Comparison of ENCODE assay signal across 17 cellular contexts in genomic region chr7:101605611-101606010, GRCh38. TPM values are rescaled to one million over a fixed set of nuclear protein-coding genes. Genes with fewer than 3 reads are reported as not detected.
DNase-seq lines count a peak whose midpoint lies in the region; ATAC-seq and TF ChIP-seq lines count a peak whose summit lies in the region.
"Had no signal": no experiment of that assay in that cellular context is flagged by ENCODE, and none has a peak within 500 bp of the region (broad histone marks: within the 10 kb centered on the region; RNA-seq: fewer than 3 reads in every experiment).

No MANE protein-coding gene starts in this region.

- no peaks in the 10 kb centered on the region for H3K36me3 ChIP-seq in HEK293 (ENCODE audit: control insufficient read depth in 2 of 2, insufficient read depth in 1 of 2, low read length in 2 of 2)
- H3K36me3 ChIP-seq in neuronal stem cell (replicated peaks in 1 of 2; ENCODE audit: control insufficient read depth in 2 of 2, insufficient read depth in 2 of 2, low read length in 2 of 2) = no peaks in the 10 kb centered on the region
- no peaks in the 10 kb centered on the region for H3K36me3 ChIP-seq in spleen
- no peaks in the 10 kb centered on the region for H3K36me3 ChIP-seq in mucosa of descending colon (ENCODE audit: low read depth)
- H3K36me3 ChIP-seq: HAP-1 had no signal

- no peak overlapping the region for H3K4me3 ChIP-seq in HEK293 (ENCODE audit: low read depth, low read length)
- no peak overlapping the region for H3K4me3 ChIP-seq in neuronal stem cell (ENCODE audit: low read length in 2 of 2)
- no peak overlapping the region for H3K4me3 ChIP-seq in spleen
- H3K4me3 ChIP-seq in mucosa of descending colon = no peak overlapping the region
- H3K4me3 ChIP-seq: A549, GM23248, HAP-1 had no signal

- POLR2A ChIA-PET in HEK293 (lab: Yijun Ruan, JAX) = no interaction called here

- no peak overlapping the region for H2AFZ ChIP-seq in neuronal stem cell (ENCODE audit: low read length)
- H2AFZ ChIP-seq: GM23248 had no signal

- H3K27me3 ChIP-seq in neuronal stem cell (ENCODE audit: control insufficient read depth in 3 of 3, insufficient read depth in 3 of 3, low read depth in 1 of 3, low read length in 3 of 3) (peaks cover 0 to 18% (median 0%) of the 10 kb centered on the region in 3 experiments), spleen (replicated peaks in 1 of 7) (peaks cover 0 to 14% (median 0%) of the 10 kb centered on the region in 7 donors)

- no CpG with 5 or more reads among the region's 8 CpGs for WGBS in neuronal stem cell (ENCODE audit: extremely low coverage in 2 of 2, insufficient read length in 2 of 2, insufficient replicate concordance in 1 of 2), 2 donors
- 80 to 91% (median 87%) methylated on average over 7 to 8 of the region's 8 CpGs for WGBS in spleen, 5 donors

- CTCF ChIA-PET in HEK293 (lab: Yijun Ruan, JAX) = interaction anchor here (0.9 kb wide), 1 partner anchor 9 kb away, joined by 3 read pairs; no protein-coding TSS in a partner anchor

- no peak overlapping the region for H3K23ac ChIP-seq in neuronal stem cell (ENCODE audit: low read depth, low read length, poor library complexity)

- ATAC-seq in mucosa of descending colon = no peak
- ATAC-seq: A549 had no signal

- H4K8ac ChIP-seq in neuronal stem cell (ENCODE audit: low read depth, low read length) = no peak overlapping the region

- H3K18ac ChIP-seq in neuronal stem cell (ENCODE audit: low read length) = peak overlapping the region; percentile 78

- H3K4me1 ChIP-seq in HEK293 (ENCODE audit: control insufficient read depth, insufficient read depth, low read length) (no peaks in the 10 kb centered on the region), neuronal stem cell (ENCODE audit: control insufficient read depth in 2 of 2, insufficient read depth in 1 of 2, low read depth in 1 of 2, low read length in 2 of 2) (peaks cover 0 to 6% of the 10 kb centered on the region in 2 donors), spleen (peaks cover 0 to 6% (median 5%) of the 10 kb centered on the region in 6 donors), mucosa of descending colon (ENCODE audit: low read depth) (peaks cover 11% of the 10 kb centered on the region)

- H3K14ac ChIP-seq in neuronal stem cell (ENCODE audit: low read length) = no peak overlapping the region

- peak overlapping the region; percentile 44 for H2BK120ac ChIP-seq in neuronal stem cell (ENCODE audit: low read depth, low read length)

- H4K91ac ChIP-seq in neuronal stem cell (ENCODE audit: low read depth, low read length, poor library complexity) = no peak overlapping the region

- H3K27ac ChIP-seq in HEK293 (ENCODE audit: extremely low read depth, low read depth, low read length) = no peak overlapping the region
- H3K27ac ChIP-seq in neuronal stem cell (replicated peaks; ENCODE audit: low read length) = no peak overlapping the region
- H3K27ac ChIP-seq in spleen = no peak overlapping the region
- H3K27ac ChIP-seq: A549, GM23248, HL-60 had no signal

- in situ Hi-C loops in ACHN (cut with HindIII; ENCODE audit: low pct_ligation_motif_present, low pct_unique_long_range_greater_than_20kb, low sequenced_read_pairs) = no loop called here

- peak overlapping the region; percentile 50 for H2AK5ac ChIP-seq in neuronal stem cell (ENCODE audit: low read depth, low read length)

- no peak overlapping the region for H2BK12ac ChIP-seq in neuronal stem cell (ENCODE audit: low read length)

- no peaks in the 10 kb centered on the region for H3K79me1 ChIP-seq in neuronal stem cell (ENCODE audit: low read depth, low read length)

- intact Hi-C loops in spleen (cut with DNase I; ENCODE audit: low total_unique reads) = no loop called here
- intact Hi-C loops in mucosa of descending colon (cut with DNase I, micrococcal nuclease) = loop anchor here in 1 of 2 donors (10.0 kb wide), 1 partner anchor 59 kb away; no protein-coding TSS in a partner anchor

- peak; percentile 24 for DNase-seq in left kidney (ENCODE audit: low read depth, low spot score)
- DNase-seq in neuronal stem cell (ENCODE audit: low spot score) = no peak
- peak; percentile 47 for DNase-seq in spleen
- DNase-seq in NCI-H1105 (lab: John Stamatoyannopoulos, UW) = no peak
- DNase-seq in cortex of kidney (lab: John Stamatoyannopoulos, UW) = no peak
- no peak for DNase-seq in ACHN
- no peak for DNase-seq in mucosa of descending colon
- DNase-seq: Caco-2; CD8-positive, alpha-beta memory T cell; DND-41; GF-D8; GM23248; HFFc6 had no signal

- H3K9me3 ChIP-seq in HEK293 (ENCODE audit: control insufficient read depth, insufficient read depth, low read depth, low read length) (no peaks in the 10 kb centered on the region), neuronal stem cell (replicated peaks in 1 of 2; ENCODE audit: control insufficient read depth in 2 of 2, insufficient read depth in 1 of 2, low read depth in 1 of 2, low read length in 2 of 2) (no peaks in the 10 kb centered on the region), spleen (no peaks in the 10 kb centered on the region), mucosa of descending colon (no peaks in the 10 kb centered on the region)
- H3K9me3 ChIP-seq: A549, Caco-2, HAP-1 had no signal

- H2BK15ac ChIP-seq in neuronal stem cell (ENCODE audit: low read length) = no peak overlapping the region

- TF ChIP-seq POLR2A in spleen (IDR thresholded peaks at IDR 0.05) = no peak

- H3K4ac ChIP-seq in neuronal stem cell (ENCODE audit: low read length) = no peak overlapping the region

- TF ChIP-seq CTCF in HEK293 (tag by site-specific recombination; IDR thresholded peaks at IDR 0.05) = no peak
- TF ChIP-seq CTCF in spleen (IDR thresholded peaks at IDR 0.05 in 8 of 11, conservative IDR thresholded peaks at IDR 0.05 in 3 of 11) = no peak
- TF ChIP-seq CTCF in mucosa of descending colon (IDR thresholded peaks at IDR 0.05) = no peak

- no peak overlapping the region for H3K4me2 ChIP-seq in neuronal stem cell (ENCODE audit: insufficient read depth, low read length, poor library complexity, severe bottlenecking)
- H3K4me2 ChIP-seq: A549 had no signal

- H3K9ac ChIP-seq in neuronal stem cell (ENCODE audit: low read depth, low read length, poor library complexity) = no peak overlapping the region
- H3K9ac ChIP-seq: GM23248 had no signal

- peak overlapping the region; percentile 22 for H2BK5ac ChIP-seq in neuronal stem cell (ENCODE audit: low read length)

TF ChIP-seq in HEK293, 187 proteins besides CTCF, POLR2A, EP300 and RAD21:
- TF ChIP-seq ZNF398 (tag by site-specific recombination; IDR thresholded peaks at IDR 0.05) (no peak), ZNF560 (tag by site-specific recombination; IDR thresholded peaks at IDR 0.05; ENCODE audit: borderline replicate concordance) (no peak), KLF10 (tag by site-specific recombination; IDR thresholded peaks at IDR 0.05) (no peak), ZNF214 (tag by site-specific recombination; IDR thresholded peaks at IDR 0.05; ENCODE audit: borderline replicate concordance) (no peak), ZNF843 (tag by site-specific recombination; IDR thresholded peaks at IDR 0.05) (no peak), ZNF221 (tag by site-specific recombination; IDR thresholded peaks at IDR 0.05; ENCODE audit: borderline replicate concordance) (no peak), ZIC2 (tag by site-specific recombination; IDR thresholded peaks at IDR 0.05) (peak; percentile 26; the same call in 1 of the 2 replicates), ZNF341 (tag by site-specific recombination; IDR thresholded peaks at IDR 0.05; ENCODE audit: low read depth) (no peak), MYNN (tag by site-specific recombination; IDR thresholded peaks at IDR 0.05; ENCODE audit: borderline replicate concordance) (no peak)

RNA-seq across cellular contexts. Expression of gene MYL10, which starts 23.5 kb away (rescaled TPM):
- not detected for polyA plus RNA-seq in neuronal stem cell (2013, experiment 1 of 2)
- not detected for polyA plus RNA-seq in neuronal stem cell (2013, experiment 2 of 2)
- total RNA-seq in spleen = not detected
- polyA plus RNA-seq in spleen = not detected
- total RNA-seq in mucosa of descending colon = not detected
- total RNA-seq: Caco-2; CD8-positive, alpha-beta memory T cell; GM23248; HFFc6 had no signal
- polyA plus RNA-seq: A549; CD8-positive, alpha-beta memory T cell; GM23248 had no signal

Comparison
In these comparisons a context has a peak if more than half of its experiments do, and no peak if none do; other contexts are left out.
1. DNase-seq: peak in left kidney (single experiment) and spleen (single experiment); none in neuronal stem cell (single experiment), NCI-H1105 (single experiment), cortex of kidney (single experiment), ACHN (single experiment) and mucosa of descending colon (0 of 3).